19 cellular contexts compared by ENCODE assay signal in the genomic region with DNA sequence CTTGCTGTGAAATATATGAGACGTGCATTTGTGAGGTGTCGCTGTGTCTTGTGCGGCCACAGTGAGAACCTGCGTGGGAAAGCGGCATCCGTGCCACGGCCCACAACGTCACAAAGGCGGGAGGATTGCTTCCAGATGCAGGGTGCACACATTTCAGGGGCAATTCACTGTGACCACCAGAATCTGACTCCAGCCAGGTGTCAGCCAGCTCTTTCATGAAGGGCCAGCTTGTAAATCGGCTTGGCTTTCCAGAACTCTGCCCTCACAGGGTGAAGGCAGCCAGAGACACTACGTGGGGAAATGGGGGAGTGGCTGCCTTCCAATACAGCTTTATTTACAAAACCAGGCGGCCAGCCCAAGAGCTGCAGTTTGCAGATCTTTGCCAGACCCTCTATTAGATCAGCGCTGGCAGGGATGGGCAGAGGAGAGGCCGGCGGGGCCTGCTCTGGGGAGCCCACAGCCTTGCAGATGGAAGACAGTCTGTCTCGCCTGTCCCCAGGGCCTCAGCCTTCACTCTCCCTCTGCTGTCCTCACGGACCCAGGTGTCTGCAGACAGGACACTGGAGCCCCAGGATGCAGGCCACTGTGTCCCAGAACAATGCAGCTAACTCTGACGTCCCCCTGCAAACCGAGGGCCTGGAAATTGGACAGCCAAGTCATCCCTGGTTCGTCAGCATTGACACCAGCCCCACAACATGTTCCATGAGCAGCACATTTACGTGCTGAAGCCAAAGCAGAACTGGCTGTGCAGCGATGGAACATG. TPM values are rescaled to one million over a fixed set of nuclear protein-coding genes. Genes with fewer than 3 reads are reported as not detected.
DNase-seq lines count a peak whose midpoint lies in the region; ATAC-seq and TF ChIP-seq lines count a peak whose summit lies in the region.
"Had no signal": no experiment of that assay in that cellular context is flagged by ENCODE, and none has a peak within 500 bp of the region (broad histone marks: within the 10 kb centered on the region; RNA-seq: fewer than 3 reads in every experiment).

No MANE protein-coding gene starts in this region.

- TF ChIP-seq CTCF in colonic mucosa (IDR thresholded peaks at IDR 0.05), result no peak
- no peak for TF ChIP-seq CTCF in prostate gland (IDR thresholded peaks at IDR 0.05)

- intact Hi-C loops in colonic mucosa (cut with DNase I), result no loop called here
- intact Hi-C loops in prostate gland (cut with DNase I), result no loop called here

- WGBS in prostate gland, result 19% methylated on average over 22 of the region's 22 CpGs

- no peak for TF ChIP-seq POLR2A in prostate gland (IDR thresholded peaks at IDR 0.05)

- H3K27me3 ChIP-seq in BLaER1, result no peaks in the 10 kb centered on the region
- H3K27me3 ChIP-seq in colonic mucosa, result no peaks in the 10 kb centered on the region
- no peaks in the 10 kb centered on the region for H3K27me3 ChIP-seq in prostate gland (replicated peaks; ENCODE audit: insufficient read depth)
- H3K27me3 ChIP-seq: adrenal gland had no signal

- H3K4me3 ChIP-seq in BLaER1 (no peak overlapping the region), colonic mucosa (no peak overlapping the region), prostate gland (no peak overlapping the region)
- H3K4me3 ChIP-seq: adrenal gland had no signal

- peak overlapping the region; percentile 99 for H3K4me2 ChIP-seq in BLaER1

- peak; percentile 85 for ATAC-seq in left lobe of liver
- ATAC-seq in HG03095 (IDR thresholded peaks at IDR 0.05; ENCODE audit: unreplicated experiment), result no peak
- ATAC-seq in HG02885 (IDR thresholded peaks at IDR 0.05; ENCODE audit: poor library complexity, unreplicated experiment), result no peak
- ATAC-seq in GM21381 (IDR thresholded peaks at IDR 0.05; ENCODE audit: unreplicated experiment), result no peak
- ATAC-seq: activated T-cell treated with anti-CD3 and anti-CD28 coated beads, Interleukin-2, amount 50 U/mL, for 4 hours; stimulated activated naive CD8-positive, alpha-beta T cell treated with anti-CD3 and anti-CD28 coated beads, Interleukin-15, Interleukin-2, amounts not matched to agents 100 U/mL and 50 U/mL, for 24 hours had no signal

- H4K20me1 ChIP-seq in BLaER1, result no peaks in the 10 kb centered on the region

- H3K9ac ChIP-seq in BLaER1 (no peak overlapping the region), colonic mucosa (ENCODE audit: low read depth in 2 of 2, low read length in 2 of 2) (no peak overlapping the region)

- DNase-seq in colonic mucosa (peak; percentile 32), left lobe of liver (ENCODE audit: low spot score) (peak; percentile 89), prostate gland (ENCODE audit: low spot score) (peak; percentile 21), DMS79 treated with DMSO at 0.1 percent for 48 hours (lab: John Stamatoyannopoulos, UW) (no peak)
- DNase-seq: ACHN; activated CD4-positive, alpha-beta T cell treated with anti-CD3 and anti-CD28 coated beads for 4 hours; activated T-cell treated with anti-CD3 and anti-CD28 coated beads, Interleukin-2, amount 50 U/mL, for 4 hours; Karpas-422; NCI-H2029; NCI-H748 treated with DMSO at 0.1 percent for 48 hours; stimulated activated naive CD8-positive, alpha-beta T cell treated with anti-CD3 and anti-CD28 coated beads, Interleukin-15, Interleukin-2, amounts not matched to agents 100 U/mL and 50 U/mL, for 24 hours; T-helper 2 cell had no signal

- H3K4me1 ChIP-seq in BLaER1 (peaks cover 94% of the 10 kb centered on the region), colonic mucosa (no peaks in the 10 kb centered on the region), prostate gland (replicated peaks) (peaks cover 5% of the 10 kb centered on the region)
- H3K4me1 ChIP-seq: adrenal gland had no signal

- H3K27ac ChIP-seq in BLaER1 (no peak overlapping the region), colonic mucosa (no peak overlapping the region), prostate gland (no peak overlapping the region)
- H3K27ac ChIP-seq: adrenal gland, epithelial cell of prostate, RWPE1 had no signal

- H3K36me3 ChIP-seq in BLaER1, result peaks cover 29% of the 10 kb centered on the region; the same call in 1 of the 2 replicates
- no peaks in the 10 kb centered on the region for H3K36me3 ChIP-seq in colonic mucosa
- no peaks in the 10 kb centered on the region for H3K36me3 ChIP-seq in prostate gland
- H3K36me3 ChIP-seq: adrenal gland had no signal

- H3K9me3 ChIP-seq in BLaER1 (no peaks in the 10 kb centered on the region), colonic mucosa (no peaks in the 10 kb centered on the region), prostate gland (no peaks in the 10 kb centered on the region)
- H3K9me3 ChIP-seq: adrenal gland had no signal

RNA-seq across cellular contexts. Expression of a gene that starts 53.5 kb away (rescaled TPM):
- 1 to 10 TPM; 3.5 to 3.6 TPM for total RNA-seq in colonic mucosa
- 11.6 TPM for total RNA-seq in left lobe of liver
- total RNA-seq in prostate gland, result 10 to 100 TPM in 1 of 2 donors, 1 to 10 TPM in 1; 4.3 to 20.9 TPM
